3 cellular contexts compared by ENCODE assay signal in the genomic region with DNA sequence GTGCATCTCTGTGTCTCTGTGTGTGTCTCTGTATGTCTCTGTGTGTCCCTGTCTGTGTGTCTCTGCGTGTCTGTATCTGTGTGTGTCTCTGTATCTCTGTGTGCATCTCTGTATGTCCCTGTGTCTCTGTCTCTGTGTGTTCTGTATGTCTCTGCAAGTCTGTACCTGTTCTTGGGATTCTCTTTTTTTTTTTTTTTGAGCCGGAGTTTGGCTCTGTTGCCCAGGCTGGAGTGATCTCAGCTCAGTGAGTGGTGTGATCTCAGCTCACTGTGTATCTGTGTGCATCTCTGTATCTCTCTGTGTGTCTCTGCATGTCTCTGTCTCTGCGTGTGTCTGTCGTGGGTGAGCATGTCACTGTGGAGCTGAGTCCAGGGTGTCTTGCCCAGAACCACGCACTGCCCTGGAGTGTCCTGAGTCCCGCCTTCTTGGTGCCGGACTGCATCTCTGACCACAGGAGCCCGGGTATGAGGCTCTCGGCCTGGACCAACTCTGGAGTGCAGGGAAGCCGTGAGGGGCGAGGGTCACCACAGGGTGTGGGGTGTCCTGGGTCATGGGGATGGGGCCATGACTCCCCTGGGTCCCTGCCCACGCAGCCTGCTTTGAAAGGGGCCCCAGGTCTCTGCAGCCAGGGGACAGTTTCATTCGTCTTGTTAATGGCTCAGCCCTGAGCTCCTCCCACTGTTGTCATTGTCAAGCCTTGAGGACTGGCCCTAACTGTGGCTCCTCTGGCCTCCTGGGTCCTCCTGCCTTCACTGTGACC.
TF ChIP-seq lines count a peak whose summit lies in the region.

No MANE protein-coding gene starts in this region.

TF ChIP-seq in SK-N-SH treated with all-trans-retinoic acid at 6 μM for 48 hours, 23 proteins besides CTCF, POLR2A, EP300 and RAD21:
- TF ChIP-seq BACH2 (CRISPR knock-in tag; IDR thresholded peaks at IDR 0.05; ENCODE audit: borderline replicate concordance) (no peak), TOX (CRISPR knock-in tag; IDR thresholded peaks at IDR 0.05; ENCODE audit: borderline replicate concordance) (no peak), ZNF8 (CRISPR knock-in tag; IDR thresholded peaks at IDR 0.05) (no peak), OSR1 (CRISPR knock-in tag; IDR thresholded peaks at IDR 0.05) (no peak), PPARA (CRISPR knock-in tag; IDR thresholded peaks at IDR 0.05; ENCODE audit: borderline replicate concordance) (no peak), ZFP3 (CRISPR knock-in tag; IDR thresholded peaks at IDR 0.05) (no peak), CSRNP3 (CRISPR knock-in tag; IDR thresholded peaks at IDR 0.05) (no peak), ZFP30 (CRISPR knock-in tag; IDR thresholded peaks at IDR 0.05) (no peak), TCF4 (CRISPR knock-in tag; IDR thresholded peaks at IDR 0.05; ENCODE audit: borderline replicate concordance) (no peak)
- TF ChIP-seq, protein P1, sequence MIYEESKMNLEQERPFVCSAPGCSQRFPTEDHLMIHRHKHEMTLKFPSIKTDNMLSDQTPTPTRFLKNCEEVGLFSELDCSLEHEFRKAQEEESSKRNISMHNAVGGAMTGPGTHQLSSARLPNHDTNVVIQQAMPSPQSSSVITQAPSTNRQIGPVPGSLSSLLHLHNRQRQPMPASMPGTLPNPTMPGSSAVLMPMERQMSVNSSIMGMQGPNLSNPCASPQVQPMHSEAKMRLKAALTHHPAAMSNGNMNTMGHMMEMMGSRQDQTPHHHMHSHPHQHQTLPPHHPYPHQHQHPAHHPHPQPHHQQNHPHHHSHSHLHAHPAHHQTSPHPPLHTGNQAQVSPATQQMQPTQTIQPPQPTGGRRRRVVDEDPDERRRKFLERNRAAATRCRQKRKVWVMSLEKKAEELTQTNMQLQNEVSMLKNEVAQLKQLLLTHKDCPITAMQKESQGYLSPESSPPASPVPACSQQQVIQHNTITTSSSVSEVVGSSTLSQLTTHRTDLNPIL (CRISPR knock-in tag; IDR thresholded peaks at IDR 0.05; ENCODE audit: low read depth) = no peak
TF ChIP-seq in SK-N-SH treated with all-trans-retinoic acid at 6 μM for 48 hours: peak in this region for 0.

TF ChIP-seq in SK-N-SH, 30 proteins besides CTCF, POLR2A, EP300 and RAD21:
- TF ChIP-seq YY1 (IDR thresholded peaks at IDR 0.05; ENCODE audit: low read depth) (no peak), TEAD4 (IDR thresholded peaks at IDR 0.05; ENCODE audit: borderline replicate concordance, insufficient read depth) (no peak), USF2 (IDR thresholded peaks at IDR 0.05; ENCODE audit: borderline replicate concordance, low read depth, low read length) (no peak), RFX5 (IDR thresholded peaks at IDR 0.05; ENCODE audit: low read length) (no peak), MEF2A (IDR thresholded peaks at IDR 0.05; ENCODE audit: borderline replicate concordance, low read depth) (no peak), PBX3 (IDR thresholded peaks at IDR 0.05) (no peak), SMC3 (IDR thresholded peaks at IDR 0.05; ENCODE audit: low read depth, low read length) (no peak), FOXM1 (IDR thresholded peaks at IDR 0.05; ENCODE audit: low read depth) (no peak), RXRA (IDR thresholded peaks at IDR 0.05; ENCODE audit: borderline replicate concordance, low read depth) (no peak), MAX (IDR thresholded peaks at IDR 0.05; ENCODE audit: low read depth) (no peak), POLR2AphosphoS5 (IDR thresholded peaks at IDR 0.05; ENCODE audit: low read depth, low read length) (no peak)
- TF ChIP-seq, protein P2, sequence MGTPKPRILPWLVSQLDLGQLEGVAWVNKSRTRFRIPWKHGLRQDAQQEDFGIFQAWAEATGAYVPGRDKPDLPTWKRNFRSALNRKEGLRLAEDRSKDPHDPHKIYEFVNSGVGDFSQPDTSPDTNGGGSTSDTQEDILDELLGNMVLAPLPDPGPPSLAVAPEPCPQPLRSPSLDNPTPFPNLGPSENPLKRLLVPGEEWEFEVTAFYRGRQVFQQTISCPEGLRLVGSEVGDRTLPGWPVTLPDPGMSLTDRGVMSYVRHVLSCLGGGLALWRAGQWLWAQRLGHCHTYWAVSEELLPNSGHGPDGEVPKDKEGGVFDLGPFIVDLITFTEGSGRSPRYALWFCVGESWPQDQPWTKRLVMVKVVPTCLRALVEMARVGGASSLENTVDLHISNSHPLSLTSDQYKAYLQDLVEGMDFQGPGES (IDR thresholded peaks at IDR 0.05; ENCODE audit: low read depth, low read length) = no peak
TF ChIP-seq in SK-N-SH: peak in this region for 0.

TF ChIP-seq in K562, 482 proteins besides CTCF, POLR2A, EP300 and RAD21:
- TF ChIP-seq PRDM10 (IDR thresholded peaks at IDR 0.05; ENCODE audit: partially characterized antibody) = peak; percentile 12
- TF ChIP-seq, protein P3, sequence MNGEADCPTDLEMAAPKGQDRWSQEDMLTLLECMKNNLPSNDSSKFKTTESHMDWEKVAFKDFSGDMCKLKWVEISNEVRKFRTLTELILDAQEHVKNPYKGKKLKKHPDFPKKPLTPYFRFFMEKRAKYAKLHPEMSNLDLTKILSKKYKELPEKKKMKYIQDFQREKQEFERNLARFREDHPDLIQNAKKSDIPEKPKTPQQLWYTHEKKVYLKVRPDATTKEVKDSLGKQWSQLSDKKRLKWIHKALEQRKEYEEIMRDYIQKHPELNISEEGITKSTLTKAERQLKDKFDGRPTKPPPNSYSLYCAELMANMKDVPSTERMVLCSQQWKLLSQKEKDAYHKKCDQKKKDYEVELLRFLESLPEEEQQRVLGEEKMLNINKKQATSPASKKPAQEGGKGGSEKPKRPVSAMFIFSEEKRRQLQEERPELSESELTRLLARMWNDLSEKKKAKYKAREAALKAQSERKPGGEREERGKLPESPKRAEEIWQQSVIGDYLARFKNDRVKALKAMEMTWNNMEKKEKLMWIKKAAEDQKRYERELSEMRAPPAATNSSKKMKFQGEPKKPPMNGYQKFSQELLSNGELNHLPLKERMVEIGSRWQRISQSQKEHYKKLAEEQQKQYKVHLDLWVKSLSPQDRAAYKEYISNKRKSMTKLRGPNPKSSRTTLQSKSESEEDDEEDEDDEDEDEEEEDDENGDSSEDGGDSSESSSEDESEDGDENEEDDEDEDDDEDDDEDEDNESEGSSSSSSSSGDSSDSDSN (IDR thresholded peaks at IDR 0.05; ENCODE audit: borderline replicate concordance in 1 of 2, low read depth in 2 of 2, low read length in 2 of 2) = no peak
